ENCODE assay signal across 15 cellular contexts in the genomic region with DNA sequence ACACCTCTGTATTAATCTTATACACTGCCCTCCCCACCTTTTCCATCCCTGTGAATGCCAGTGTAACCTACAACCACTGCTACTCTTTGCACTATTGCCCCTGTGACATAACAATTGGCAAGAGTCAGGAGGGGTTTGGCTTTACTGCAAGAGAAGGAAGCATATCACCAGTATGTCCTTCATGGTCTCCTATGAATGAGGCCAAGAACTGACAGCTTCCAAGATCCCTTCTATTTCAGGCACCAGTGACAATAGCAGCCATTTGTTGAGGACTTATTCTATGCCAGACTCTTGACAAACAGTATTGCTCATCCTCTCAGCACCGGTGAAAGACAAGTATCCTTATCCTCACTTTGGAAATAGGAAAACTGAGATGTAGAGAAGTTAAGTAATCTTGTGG.
A peak's percentile ranks its signal among the peaks of the same experiment; 100 is the strongest.
DNase-seq lines count a peak whose midpoint lies in the region; ATAC-seq and TF ChIP-seq lines count a peak whose summit lies in the region.
"Had no signal": no experiment of that assay in that cellular context is flagged by ENCODE, and none has a peak within 500 bp of the region (broad histone marks: within the 10 kb centered on the region; RNA-seq: fewer than 3 reads in every experiment).

No MANE protein-coding gene starts in this region.

- H3K9me3 ChIP-seq in right atrium auricular region, result no peaks in the 10 kb centered on the region
- no peaks in the 10 kb centered on the region for H3K9me3 ChIP-seq in endodermal cell (ENCODE audit: control insufficient read depth, low read length)
- H3K9me3 ChIP-seq: HAP-1 had no signal

- peak overlapping the region; percentile 98 for H3K27ac Mint-ChIP-seq in activated T-helper 2 cell treated with anti-CD3 and anti-CD28 coated beads, Interferon-gamma antibody, Interleukin-2, Interleukin-4, amounts not matched to agents 10 μg/mL and 5 μg/mL and 100 μg/mL, durations not matched to agents 14 hours and 24 hours and 36 hours
- peak overlapping the region in 1 of 2 donors; percentile 53 for H3K27ac Mint-ChIP-seq in activated naive CD4-positive, alpha-beta T cell treated with anti-CD3 and anti-CD28 coated beads, Interleukin-2, amount 50 U/mL, for 72 hours
- H3K27ac Mint-ChIP-seq in endodermal cell, result no peak overlapping the region
- H3K27ac Mint-ChIP-seq: B cell had no signal

- H3K4me3 Mint-ChIP-seq in activated T-helper 2 cell treated with anti-CD3 and anti-CD28 coated beads, Interferon-gamma antibody, Interleukin-2, Interleukin-4, amounts not matched to agents 10 μg/mL and 5 μg/mL and 100 μg/mL, durations not matched to agents 14 hours and 24 hours and 36 hours (ENCODE audit: low read depth), result no peak overlapping the region
- H3K4me3 Mint-ChIP-seq in endodermal cell, result no peak overlapping the region
- H3K4me3 Mint-ChIP-seq: B cell; CD4-positive, alpha-beta memory T cell had no signal

- H3K4me1 ChIP-seq in right atrium auricular region (no peaks in the 10 kb centered on the region), endodermal cell (ENCODE audit: control insufficient read depth, insufficient read depth, low read length) (no peaks in the 10 kb centered on the region)
- H3K4me1 ChIP-seq: HAP-1 had no signal

- H3K9me3 Mint-ChIP-seq in activated T-helper 2 cell treated with anti-CD3 and anti-CD28 coated beads, Interferon-gamma antibody, Interleukin-2, Interleukin-4, amounts not matched to agents 10 μg/mL and 5 μg/mL and 100 μg/mL, durations not matched to agents 14 hours and 24 hours and 36 hours, result no peaks in the 10 kb centered on the region
- no peaks in the 10 kb centered on the region for H3K9me3 Mint-ChIP-seq in activated naive CD4-positive, alpha-beta T cell treated with anti-CD3 and anti-CD28 coated beads, Interleukin-2, amount 50 U/mL, for 72 hours
- H3K9me3 Mint-ChIP-seq in endodermal cell, result peaks cover 58% of the 10 kb centered on the region

- TF ChIP-seq CTCF in right atrium auricular region (IDR thresholded peaks at IDR 0.05), result no peak
- TF ChIP-seq CTCF in endodermal cell (conservative IDR thresholded peaks at IDR 0.05), result no peak

- ATAC-seq in Right ventricle myocardium superior (ENCODE audit: poor library complexity) (peak; percentile 80), HG02973 (IDR thresholded peaks at IDR 0.05; ENCODE audit: unreplicated experiment) (no peak)
- no peak for ATAC-seq in activated naive CD4-positive, alpha-beta T cell treated with anti-CD3 and anti-CD28 coated beads, Interleukin-2, amount 50 U/mL, for 72 hours
- ATAC-seq: HepG2 had no signal

- H3K27ac ChIP-seq in right atrium auricular region, result no peak overlapping the region
- H3K27ac ChIP-seq in endodermal cell (ENCODE audit: low read depth, low read length), result no peak overlapping the region
- H3K27ac ChIP-seq: C4-2B had no signal

- H3K4me3 ChIP-seq in right atrium auricular region, result no peak overlapping the region
- H3K4me3 ChIP-seq in endodermal cell (ENCODE audit: low read length), result no peak overlapping the region
- H3K4me3 ChIP-seq: HAP-1 had no signal

- no peaks in the 10 kb centered on the region for H3K36me3 ChIP-seq in right atrium auricular region
- H3K36me3 ChIP-seq in endodermal cell (ENCODE audit: control insufficient read depth, insufficient read depth, low read length), result no peaks in the 10 kb centered on the region
- H3K36me3 ChIP-seq: HAP-1 had no signal

- no peak overlapping the region for H3K9ac ChIP-seq in endodermal cell (ENCODE audit: extremely low read depth, low read length, poor library complexity, severe bottlenecking)

- intact Hi-C loops in Right ventricle myocardium superior (cut with DNase I), result no loop called here
- intact Hi-C loops in activated T-helper 2 cell treated with anti-CD3 and anti-CD28 coated beads, Interferon-gamma antibody, Interleukin-2, Interleukin-4, amounts not matched to agents 10 μg/mL and 5 μg/mL and 100 μg/mL, durations not matched to agents 14 hours and 24 hours and 36 hours (cut with micrococcal nuclease), result loop anchor here (10.0 kb wide), 2 partner anchors 610 to 1010 kb away; no protein-coding TSS in a partner anchor

- H3K36me3 Mint-ChIP-seq in activated T-helper 2 cell treated with anti-CD3 and anti-CD28 coated beads, Interferon-gamma antibody, Interleukin-2, Interleukin-4, amounts not matched to agents 10 μg/mL and 5 μg/mL and 100 μg/mL, durations not matched to agents 14 hours and 24 hours and 36 hours (ENCODE audit: low read depth), result no peaks in the 10 kb centered on the region
- no peaks in the 10 kb centered on the region for H3K36me3 Mint-ChIP-seq in activated naive CD4-positive, alpha-beta T cell treated with anti-CD3 and anti-CD28 coated beads, Interleukin-2, amount 50 U/mL, for 72 hours
- H3K36me3 Mint-ChIP-seq in endodermal cell (ENCODE audit: low read depth), result no peaks in the 10 kb centered on the region
- H3K36me3 Mint-ChIP-seq: CD4-positive, alpha-beta memory T cell had no signal

- WGBS in endodermal cell (ENCODE audit: insufficient coverage in 1 of 2, insufficient read length in 1 of 2), 2 experiments, result 100% methylated on average over 1 of the region's 1 CpG; no CpG with 5 or more reads in 1 of the 2 experiments

- H3K27me3 Mint-ChIP-seq in activated T-helper 2 cell treated with anti-CD3 and anti-CD28 coated beads, Interferon-gamma antibody, Interleukin-2, Interleukin-4, amounts not matched to agents 10 μg/mL and 5 μg/mL and 100 μg/mL, durations not matched to agents 14 hours and 24 hours and 36 hours (ENCODE audit: low read depth), result no peaks in the 10 kb centered on the region
- peaks cover 26% of the 10 kb centered on the region for H3K27me3 Mint-ChIP-seq in endodermal cell (ENCODE audit: insufficient read depth)

- peaks cover 64% of the 10 kb centered on the region for H3K4me1 Mint-ChIP-seq in activated T-helper 2 cell treated with anti-CD3 and anti-CD28 coated beads, Interferon-gamma antibody, Interleukin-2, Interleukin-4, amounts not matched to agents 10 μg/mL and 5 μg/mL and 100 μg/mL, durations not matched to agents 14 hours and 24 hours and 36 hours (ENCODE audit: low read depth)
- no peaks in the 10 kb centered on the region for H3K4me1 Mint-ChIP-seq in endodermal cell

- no peaks in the 10 kb centered on the region for H3K27me3 ChIP-seq in right atrium auricular region
- H3K27me3 ChIP-seq in endodermal cell (ENCODE audit: control insufficient read depth, insufficient read depth, low read length, poor library complexity, severe bottlenecking), result no peaks in the 10 kb centered on the region

- no peak for DNase-seq in Right ventricle myocardium superior
- no peak for DNase-seq in right atrium auricular region (ENCODE audit: low spot score)
- DNase-seq in activated T-helper 2 cell treated with anti-CD3 and anti-CD28 coated beads, Interferon-gamma antibody, Interleukin-2, Interleukin-4, amounts not matched to agents 10 μg/mL and 5 μg/mL and 100 μg/mL, durations not matched to agents 14 hours and 24 hours and 36 hours (ENCODE audit: low spot score), result no peak
- DNase-seq in myocyte (ENCODE audit: low read depth), result peak; percentile 8
- no peak for DNase-seq in activated naive CD4-positive, alpha-beta T cell treated with anti-CD3 and anti-CD28 coated beads, Interleukin-2, amount 50 U/mL, for 72 hours (ENCODE audit: low spot score in 2 of 2)
- DNase-seq in endodermal cell, result no peak
- DNase-seq: CD4-positive, alpha-beta memory T cell; DMS153; DMS79 treated with DMSO at 0.1 percent for 48 hours; EL had no signal
